ENCODE assay signal across 8 cellular contexts in genomic region chr19:51926784-51927741, GRCh38. TPM values are rescaled to one million over a fixed set of nuclear protein-coding genes. Genes with fewer than 3 reads are reported as not detected.
DNase-seq lines count a peak whose midpoint lies in the region; ATAC-seq, FAIRE-seq and TF ChIP-seq lines count a peak whose summit lies in the region.

ZNF613 (plus strand) TSS chr19:51927472; CDS start chr19:51936221, 8,749 bp downstream.

- WGBS in A549 (ENCODE audit: missing lambda C conversion rate) = 2% methylated on average over 49 of the region's 52 CpGs

- ATAC-seq in A549 = peak; percentile 93
- ATAC-seq in GM18858 (IDR thresholded peaks at IDR 0.05; ENCODE audit: unreplicated experiment) = peak; percentile 62
- peak; percentile 72 for ATAC-seq in HG03108 (IDR thresholded peaks at IDR 0.05; ENCODE audit: unreplicated experiment)
- peak; percentile 89 to 91 for ATAC-seq in activated CD4-positive, CD25-positive, alpha-beta regulatory T cell treated with anti-CD3 and anti-CD28 coated beads, Interleukin-2, amount 50 U/mL, for 24 hours

- DNase-seq in A549 (ENCODE audit: low read depth in 1 of 2, low spot score in 1 of 2) (peak; percentile 67 to 95), NCI-H2227 (lab: John Stamatoyannopoulos, UW; ENCODE audit: unreplicated experiment) (peak; percentile 90), cerebellar nuclear complex (lab: John Stamatoyannopoulos, UW) (peak; percentile 21 to 91), islet precursor cell (peak; percentile 94)
- DNase-seq in stimulated activated CD4-positive, alpha-beta T cell treated with anti-CD3 and anti-CD28 coated beads, Interleukin-12 subunit alpha, Interleukin-12 subunit beta, amount 100 ng/mL, for 4 hours = peak; percentile 76

- H3K4me2 ChIP-seq in A549 = peak within 1 kb of the TSS; percentile 41

- POLR2A ChIA-PET in A549 (lab: Yijun Ruan, JAX) = no interaction called here

- no peaks in the 10 kb centered on the region for H3K4me1 ChIP-seq in A549

- no peak for TF ChIP-seq POLR2A in A549 (IDR thresholded peaks at IDR 0.05; ENCODE audit: low read length)

- peaks cover 85% of the 10 kb centered on the region for H3K9me3 ChIP-seq in A549

- TF ChIP-seq EP300 in A549 (IDR thresholded peaks at IDR 0.05) = no peak

- CTCF ChIA-PET in A549 (lab: Yijun Ruan, JAX) = no interaction called here

- H3K27ac ChIP-seq in A549 = peak within 1 kb of the TSS; percentile 68 to 81

- no peak for FAIRE-seq in A549 (lab: Jason Lieb, UNC)

- no peak for TF ChIP-seq CTCF in A549 (IDR thresholded peaks at IDR 0.05)

- peak within 1 kb of the TSS; percentile 55 for H3K4me3 ChIP-seq in A549

- no peak for TF ChIP-seq RAD21 in A549 (conservative IDR thresholded peaks at IDR 0.05 in 1 of 2, IDR thresholded peaks at IDR 0.05 in 1 of 2)

TF ChIP-seq in A549, 52 proteins besides CTCF, POLR2A, EP300 and RAD21:
- TF ChIP-seq TP53 (CRISPR knock-in tag; IDR thresholded peaks at IDR 0.05) (no peak), USF2 (IDR thresholded peaks at IDR 0.05) (no peak), KDM1A (IDR thresholded peaks at IDR 0.05; ENCODE audit: low read depth) (no peak), HOXB5 (CRISPR knock-in tag; IDR thresholded peaks at IDR 0.05) (no peak), E2F6 (IDR thresholded peaks at IDR 0.05; ENCODE audit: borderline replicate concordance, low read depth) (peak; percentile 81), RFX5 (IDR thresholded peaks at IDR 0.05) (no peak), PHF8 (IDR thresholded peaks at IDR 0.05; ENCODE audit: borderline replicate concordance, low read depth) (peak; percentile 31; the same call in 1 of the 2 replicates), RNF2 (IDR thresholded peaks at IDR 0.05; ENCODE audit: borderline replicate concordance, low read depth) (no peak), HES2 (IDR thresholded peaks at IDR 0.05) (no peak), NPAS2 (CRISPR knock-in tag; IDR thresholded peaks at IDR 0.05; ENCODE audit: borderline replicate concordance) (no peak), MYC (IDR thresholded peaks at IDR 0.05; ENCODE audit: borderline replicate concordance, low read length) (no peak), KDM5A (IDR thresholded peaks at IDR 0.05) (no peak), RCOR1 (IDR thresholded peaks at IDR 0.05; ENCODE audit: low read depth, low read length) (no peak), FOSL2 (IDR thresholded peaks at IDR 0.05) (no peak), FOSL2 (CRISPR knock-in tag; IDR thresholded peaks at IDR 0.05) (no peak)

RNA-seq across cellular contexts. Expression of gene ZNF613, which starts in this region (rescaled TPM):
- polyA plus RNA-seq in A549 (2011; rRNA removed) (2.6 and 3.9 TPM in 2 replicates), A549 (2017; fragmentation: RNase III; extraction: RNeasy Plus Mini Kit Qiagen cat#74134 plus additional on column Dnase treatment) (1.4 to 1.6 TPM (median 1.4 TPM) in 3 replicates)
- 0.89 TPM in 2 replicates for polyA plus RNA-seq in A549 (2012; cell fraction: cytosol; rRNA removed)
- polyA plus RNA-seq in A549 (2012; cell fraction: nucleus; rRNA removed) = 0.35 and 1.3 TPM in 2 replicates
- 4.8 and 5.8 TPM in 2 replicates for polyA minus RNA-seq in A549 (2011; rRNA and poly(A)+ RNA removed)

Comparison
In these comparisons a context has a peak if more than half of its experiments do, and no peak if none do; other contexts are left out.
1. Peak in every context shown above with its lines: DNase-seq, ATAC-seq, H3K4me3 ChIP-seq and H3K27ac ChIP-seq.